ENCODE assay signal across 15 cellular contexts in genomic region chr4:47577779-47578553, GRCh38.
A peak's percentile ranks its signal among the peaks of the same experiment; 100 is the strongest.
DNase-seq lines count a peak whose midpoint lies in the region; ATAC-seq and TF ChIP-seq lines count a peak whose summit lies in the region.
"Had no signal": no experiment of that assay in that cellular context is flagged by ENCODE, and none has a peak within 500 bp of the region (broad histone marks: within the 10 kb centered on the region; RNA-seq: fewer than 3 reads in every experiment).

No MANE protein-coding gene starts in this region.

- H2AFZ ChIP-seq in neural progenitor cell (replicated peaks): no peak overlapping the region

- H3K27me3 ChIP-seq in right atrium auricular region (no peaks in the 10 kb centered on the region), rectal smooth muscle tissue (ENCODE audit: control insufficient read depth, insufficient read depth, low read length) (no peaks in the 10 kb centered on the region), neural progenitor cell (no peaks in the 10 kb centered on the region)

- TF ChIP-seq CTCF in right atrium auricular region (IDR thresholded peaks at IDR 0.05) (no peak), neural progenitor cell (IDR thresholded peaks at IDR 0.05) (no peak)

- H3K4me3 ChIP-seq in right atrium auricular region: no peak overlapping the region
- H3K4me3 ChIP-seq in rectal smooth muscle tissue (ENCODE audit: low read length): no peak overlapping the region
- no peak overlapping the region for H3K4me3 ChIP-seq in neural progenitor cell
- H3K4me3 ChIP-seq: K562 had no signal

- H3K9me3 ChIP-seq in right atrium auricular region: no peaks in the 10 kb centered on the region
- no peaks in the 10 kb centered on the region for H3K9me3 ChIP-seq in neural progenitor cell (ENCODE audit: low read depth)

- H3K27me3 Mint-ChIP-seq in neural progenitor cell (ENCODE audit: insufficient read depth, low read depth): no peaks in the 10 kb centered on the region

- H3K4me1 ChIP-seq in right atrium auricular region (peaks cover 0 to 27% of the 10 kb centered on the region in 2 donors), rectal smooth muscle tissue (ENCODE audit: control insufficient read depth, insufficient read depth, low read length) (no peaks in the 10 kb centered on the region), neural progenitor cell (no peaks in the 10 kb centered on the region)

- H3K9ac ChIP-seq in rectal smooth muscle tissue (ENCODE audit: low read length): no peak overlapping the region
- no peak overlapping the region for H3K9ac ChIP-seq in neural progenitor cell

- H3K36me3 Mint-ChIP-seq in neural progenitor cell: no peaks in the 10 kb centered on the region

- no peaks in the 10 kb centered on the region for H3K79me2 ChIP-seq in neural progenitor cell (ENCODE audit: low read depth)

- H3F3A ChIP-seq in neural progenitor cell (ENCODE audit: low read depth): no peaks in the 10 kb centered on the region

- H3K4me2 ChIP-seq in neural progenitor cell: no peak overlapping the region

- intact Hi-C loops in Right ventricle myocardium inferior (cut with DNase I) (no loop called here), cardiac septum (cut with DNase I) (no loop called here)

- H3K9me3 Mint-ChIP-seq in neural progenitor cell: no peaks in the 10 kb centered on the region
- H3K9me3 Mint-ChIP-seq: endodermal cell, immature natural killer cell had no signal

- H4K20me1 ChIP-seq in neural progenitor cell (ENCODE audit: low read depth): no peaks in the 10 kb centered on the region

- peak; percentile 89 for ATAC-seq in Right ventricle myocardium inferior
- no peak for ATAC-seq in GM19397 (IDR thresholded peaks at IDR 0.05; ENCODE audit: unreplicated experiment)
- no peak for ATAC-seq in GM18873 (IDR thresholded peaks at IDR 0.05; ENCODE audit: low FRiP score, unreplicated experiment)
- ATAC-seq: activated CD8-positive, alpha-beta T cell treated with anti-CD3 and anti-CD28 coated beads, Interleukin-2, amount 10 ng/mL, durations not matched to agents 7 days and 5 days; K562 had no signal

- H3K27ac Mint-ChIP-seq in neural progenitor cell: no peak overlapping the region
- H3K27ac Mint-ChIP-seq: activated CD8-positive, alpha-beta T cell treated with anti-CD3 and anti-CD28 coated beads, Interleukin-2, amount 10 ng/mL, durations not matched to agents 7 days and 5 days; endodermal cell; immature natural killer cell had no signal

- peaks cover 50% of the 10 kb centered on the region for H3K36me3 ChIP-seq in right atrium auricular region
- H3K36me3 ChIP-seq in rectal smooth muscle tissue (ENCODE audit: control insufficient read depth, insufficient read depth, low read length): peaks cover 5% of the 10 kb centered on the region
- no peaks in the 10 kb centered on the region for H3K36me3 ChIP-seq in neural progenitor cell

- peak overlapping the region; percentile 80 to 86 for H3K27ac ChIP-seq in right atrium auricular region
- peak overlapping the region; percentile 79 for H3K27ac ChIP-seq in rectal smooth muscle tissue (ENCODE audit: low read depth, low read length)
- no peak overlapping the region for H3K27ac ChIP-seq in neural progenitor cell

- peaks cover 7% of the 10 kb centered on the region for H3K4me1 Mint-ChIP-seq in neural progenitor cell
- H3K4me1 Mint-ChIP-seq: endodermal cell, immature natural killer cell had no signal

- DNase-seq in Right ventricle myocardium inferior (ENCODE audit: missing footprints) (no peak), cardiac septum (ENCODE audit: low spot score) (no peak), right atrium auricular region (ENCODE audit: low spot score) (peak; percentile 63), neural progenitor cell (ENCODE audit: low spot score) (no peak)
- no peak for DNase-seq in stimulated activated naive CD4-positive, alpha-beta T cell treated with Interleukin-2 at 50 U/mL for 16 hours (lab: John Stamatoyannopoulos, UW)
- DNase-seq: 8988T; activated CD8-positive, alpha-beta T cell treated with anti-CD3 and anti-CD28 coated beads, Interleukin-2, amount 10 ng/mL, durations not matched to agents 7 days and 5 days; activated naive CD4-positive, alpha-beta T cell treated with anti-CD3 and anti-CD28 coated beads, Interleukin-2, amount 50 U/mL, for 16 hours; endodermal cell; immature natural killer cell; T-helper 1 cell had no signal

- no peak overlapping the region for H3K4me3 Mint-ChIP-seq in neural progenitor cell
- H3K4me3 Mint-ChIP-seq: activated CD8-positive, alpha-beta T cell treated with anti-CD3 and anti-CD28 coated beads, Interleukin-2, amount 10 ng/mL, durations not matched to agents 7 days and 5 days; endodermal cell; immature natural killer cell had no signal
